ENCODE assay signal across 26 cellular contexts in genomic region chr1:22431965-22432364, GRCh38.
"Had no signal": no experiment of that assay in that cellular context is flagged by ENCODE, and none has a peak within 500 bp of the region (broad histone marks: within the 10 kb centered on the region; RNA-seq: fewer than 3 reads in every experiment).

No MANE protein-coding gene starts in this region.

- FAIRE-seq: colon, endothelial cell of umbilical vein, frontal cortex had no signal

- H3K4me1 ChIP-seq: adrenal gland, breast epithelium, prostate gland, spleen had no signal

- H3K9me3 Mint-ChIP-seq: activated T-cell treated with anti-CD3 and anti-CD28 coated beads, Interleukin-2, amount 50 U/mL, for 4 hours; activated T-helper 2 cell treated with anti-CD3 and anti-CD28 coated beads, Interferon-gamma antibody, Interleukin-2, Interleukin-4, amounts not matched to agents 10 μg/mL and 5 μg/mL and 100 μg/mL, durations not matched to agents 14 hours and 24 hours and 36 hours; central memory CD8-positive, alpha-beta T cell; effector memory CD8-positive, alpha-beta T cell; type B pancreatic cell had no signal

- H3K27me3 Mint-ChIP-seq: type B pancreatic cell had no signal

- H3K27ac Mint-ChIP-seq: activated naive CD8-positive, alpha-beta T cell; activated T-helper 2 cell treated with anti-CD3 and anti-CD28 coated beads, Interferon-gamma antibody, Interleukin-2, Interleukin-4, amounts not matched to agents 10 μg/mL and 5 μg/mL and 100 μg/mL, durations not matched to agents 14 hours and 24 hours and 36 hours; effector memory CD8-positive, alpha-beta T cell; natural killer cell treated with Interleukin-12 subunit alpha and Interleukin-12 subunit beta and Interleukin-15 and Interleukin-18, amount 100 ng/mL, for 72 hours; type B pancreatic cell; WTC11 had no signal

- H3K4me3 Mint-ChIP-seq: activated naive CD8-positive, alpha-beta T cell; activated T-cell treated with anti-CD3 and anti-CD28 coated beads, Interleukin-2, amount 50 U/mL, for 4 hours; central memory CD8-positive, alpha-beta T cell; effector memory CD8-positive, alpha-beta T cell; natural killer cell treated with Interleukin-12 subunit alpha and Interleukin-12 subunit beta and Interleukin-15 and Interleukin-18, amount 100 ng/mL, for 72 hours; type B pancreatic cell; WTC11 had no signal

- H3K36me3 Mint-ChIP-seq: activated naive CD8-positive, alpha-beta T cell; natural killer cell treated with Interleukin-12 subunit alpha and Interleukin-12 subunit beta and Interleukin-15 and Interleukin-18, amount 100 ng/mL, for 72 hours; type B pancreatic cell; WTC11 had no signal

- ATAC-seq: activated T-cell treated with anti-CD3 and anti-CD28 coated beads, Interleukin-2, amount 50 U/mL, for 4 hours; effector memory CD8-positive, alpha-beta T cell; esophagus mucosa; left ventricle myocardium superior; WTC11 had no signal

- H3K27ac ChIP-seq: adrenal gland, breast epithelium, ovary, prostate gland, spleen, thoracic aorta had no signal

- H3K4me1 Mint-ChIP-seq: WTC11 had no signal

- H3K9me3 ChIP-seq: adrenal gland, breast epithelium, ovary, prostate gland, spleen, thoracic aorta had no signal

- H3K27me3 ChIP-seq: adrenal gland, breast epithelium, ovary had no signal

- H3K36me3 ChIP-seq: adrenal gland, breast epithelium, ovary, prostate gland, spleen, thoracic aorta had no signal

- DNase-seq: activated CD8-positive, alpha-beta memory T cell treated with anti-CD3 and anti-CD28 coated beads, Interleukin-2, amount 50 U/mL, for 48 hours; activated naive CD4-positive, alpha-beta T cell; activated T-cell treated with anti-CD3 and anti-CD28 coated beads, Interleukin-2, amount 50 U/mL, for 4 hours; effector memory CD8-positive, alpha-beta T cell; hippocampal formation; left ventricle myocardium superior; mammary epithelial cell; midbrain; ovary; spleen; stimulated activated CD4-positive, alpha-beta T cell treated with anti-CD3 and anti-CD28 coated beads, Interleukin-4, amount 100 ng/mL, for 1 hour; stimulated activated naive CD4-positive, alpha-beta T cell had no signal

- H3K4me3 ChIP-seq: adrenal gland, breast epithelium, ovary, prostate gland, spleen, thoracic aorta had no signal
